Comparison of ENCODE assay signal across 18 cellular contexts in genomic region chr9:16281707-16282106, GRCh38.
"Had no signal": no experiment of that assay in that cellular context is flagged by ENCODE, and none has a peak within 500 bp of the region (broad histone marks: within the 10 kb centered on the region; RNA-seq: fewer than 3 reads in every experiment).

No MANE protein-coding gene starts in this region.

- ATAC-seq: activated CD8-positive, alpha-beta T cell treated with anti-CD3 and anti-CD28 coated beads, Interleukin-2, amount 10 ng/mL, durations not matched to agents 7 days and 5 days; activated naive CD4-positive, alpha-beta T cell treated with anti-CD3 and anti-CD28 coated beads, Interleukin-2, amount 50 U/mL, for 72 hours; left lung; naive thymus-derived CD8-positive, alpha-beta T cell; psoas muscle had no signal

- H3K4me1 ChIP-seq: left lung, psoas muscle, spleen, testis had no signal

- H3K27ac Mint-ChIP-seq: activated B cell treated with CpG ODN at 0.5 μM for 24 hours; activated CD4-positive, alpha-beta T cell treated with anti-CD3 and anti-CD28 coated beads, Interleukin-2, amount 10 ng/mL, durations not matched to agents 24 days and 14 days; activated CD8-positive, alpha-beta T cell treated with anti-CD3 and anti-CD28 coated beads, Interleukin-2, amount 10 ng/mL, durations not matched to agents 7 days and 5 days; activated naive CD4-positive, alpha-beta T cell treated with anti-CD3 and anti-CD28 coated beads, Interleukin-2, amount 50 U/mL, for 72 hours; endodermal cell; naive thymus-derived CD8-positive, alpha-beta T cell; stimulated activated naive CD8-positive, alpha-beta T cell treated with anti-CD3 and anti-CD28 coated beads, Interleukin-15, Interleukin-2, amounts not matched to agents 100 ng/mL and 50 ng/mL, for 24 hours had no signal

- H3K9me3 ChIP-seq: left lung, psoas muscle, testis had no signal

- H3K4me1 Mint-ChIP-seq: activated B cell treated with CpG ODN at 0.5 μM for 24 hours; activated CD4-positive, alpha-beta T cell treated with anti-CD3 and anti-CD28 coated beads, Interleukin-2, amount 10 ng/mL, durations not matched to agents 24 days and 14 days; endodermal cell; naive thymus-derived CD8-positive, alpha-beta T cell had no signal

- DNase-seq: activated B cell treated with CpG ODN at 0.5 μM for 24 hours; activated CD4-positive, alpha-beta T cell treated with anti-CD3 and anti-CD28 coated beads, Interleukin-2, amount 10 ng/mL, durations not matched to agents 24 days and 14 days; activated CD8-positive, alpha-beta memory T cell treated with anti-CD3 and anti-CD28 coated beads, Interleukin-2, amount 50 U/mL, for 4 hours; activated CD8-positive, alpha-beta T cell treated with anti-CD3 and anti-CD28 coated beads, Interleukin-2, amount 10 ng/mL, durations not matched to agents 7 days and 5 days; activated gamma-delta T cell; activated T-cell treated with anti-CD3 and anti-CD28 coated beads, Interleukin-2, amount 50 U/mL, for 48 hours; dorsolateral prefrontal cortex; kidney; left lung; mammary epithelial cell; naive thymus-derived CD8-positive, alpha-beta T cell; nucleus accumbens; psoas muscle; spleen; testis had no signal

- H3K9me3 Mint-ChIP-seq: activated B cell treated with CpG ODN at 0.5 μM for 24 hours; activated CD4-positive, alpha-beta T cell treated with anti-CD3 and anti-CD28 coated beads, Interleukin-2, amount 10 ng/mL, durations not matched to agents 24 days and 14 days had no signal

- H3K36me3 ChIP-seq: left lung, spleen had no signal

- H3K27me3 Mint-ChIP-seq: activated B cell treated with CpG ODN at 0.5 μM for 24 hours; activated CD4-positive, alpha-beta T cell treated with anti-CD3 and anti-CD28 coated beads, Interleukin-2, amount 10 ng/mL, durations not matched to agents 24 days and 14 days; naive thymus-derived CD8-positive, alpha-beta T cell; stimulated activated naive CD8-positive, alpha-beta T cell treated with anti-CD3 and anti-CD28 coated beads, Interleukin-15, Interleukin-2, amounts not matched to agents 100 ng/mL and 50 ng/mL, for 24 hours had no signal

- H3K4me3 ChIP-seq: dorsolateral prefrontal cortex, left lung, psoas muscle, spleen, testis had no signal

- H3K36me3 Mint-ChIP-seq: activated naive CD4-positive, alpha-beta T cell treated with anti-CD3 and anti-CD28 coated beads, Interleukin-2, amount 50 U/mL, for 72 hours; naive thymus-derived CD8-positive, alpha-beta T cell had no signal

- H3K4me3 Mint-ChIP-seq: activated B cell treated with CpG ODN at 0.5 μM for 24 hours; activated CD4-positive, alpha-beta T cell treated with anti-CD3 and anti-CD28 coated beads, Interleukin-2, amount 10 ng/mL, durations not matched to agents 24 days and 14 days; activated CD8-positive, alpha-beta T cell treated with anti-CD3 and anti-CD28 coated beads, Interleukin-2, amount 10 ng/mL, durations not matched to agents 7 days and 5 days; endodermal cell; naive thymus-derived CD8-positive, alpha-beta T cell; stimulated activated naive CD8-positive, alpha-beta T cell treated with anti-CD3 and anti-CD28 coated beads, Interleukin-15, Interleukin-2, amounts not matched to agents 100 ng/mL and 50 ng/mL, for 24 hours had no signal

- H3K27ac ChIP-seq: dorsolateral prefrontal cortex, left lung, psoas muscle, spleen, testis had no signal

- H3K27me3 ChIP-seq: left lung, spleen, testis had no signal
